2 cellular contexts compared by ENCODE assay signal in genomic region chr9:76269789-76270188, GRCh38.
TF ChIP-seq lines count a peak whose summit lies in the region.

No MANE protein-coding gene starts in this region.

TF ChIP-seq in A549, 52 proteins besides CTCF, POLR2A, EP300 and RAD21:
- TF ChIP-seq FOSL2 (IDR thresholded peaks at IDR 0.05) (no peak), FOSL2 (CRISPR knock-in tag; IDR thresholded peaks at IDR 0.05) (peak; percentile 34; the same call in 1 of the 2 replicates), RFX5 (IDR thresholded peaks at IDR 0.05) (no peak), MAFK (IDR thresholded peaks at IDR 0.05; ENCODE audit: partially characterized antibody) (peak; percentile 36)

TF ChIP-seq in IMR-90, 13 proteins besides CTCF, POLR2A, EP300 and RAD21:
- TF ChIP-seq MAZ (IDR thresholded peaks at IDR 0.05; ENCODE audit: borderline replicate concordance, low read depth, low read length) (no peak), NFE2L2 (IDR thresholded peaks at IDR 0.05; ENCODE audit: low read depth, low read length) (peak; percentile 16; the same call in 1 of the 2 replicates)
